ENCODE assay signal across 9 cellular contexts in the genomic region with DNA sequence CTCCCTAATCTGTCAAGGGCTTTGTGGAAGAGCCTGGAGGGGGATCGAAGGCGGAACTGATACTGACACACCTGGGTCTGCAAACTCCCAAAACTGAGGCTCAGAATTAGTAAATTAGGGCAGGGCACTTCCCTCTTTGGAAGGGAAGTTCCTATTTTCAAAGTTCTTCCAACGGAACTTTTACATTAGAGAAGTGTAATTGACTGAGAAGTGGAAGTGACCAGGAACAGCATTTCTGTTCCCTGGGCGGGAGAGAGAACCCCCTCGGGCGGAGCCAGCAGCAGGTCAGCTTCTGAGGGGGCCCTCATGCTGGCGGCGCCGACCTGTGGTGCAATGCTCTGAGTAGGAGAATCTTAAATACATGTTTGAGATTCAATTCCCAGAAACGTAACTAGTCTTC. TPM values are rescaled to one million over a fixed set of nuclear protein-coding genes. Genes with fewer than 3 reads are reported as not detected.
DNase-seq lines count a peak whose midpoint lies in the region; ATAC-seq lines count a peak whose summit lies in the region.
"Had no signal": no experiment of that assay in that cellular context is flagged by ENCODE, and none has a peak within 500 bp of the region (broad histone marks: within the 10 kb centered on the region; RNA-seq: fewer than 3 reads in every experiment).

No MANE protein-coding gene starts in this region.

- no peaks in the 10 kb centered on the region for H3K79me1 ChIP-seq in mesenchymal stem cell (replicated peaks; ENCODE audit: low read length, poor library complexity, severe bottlenecking)

- H3K4me2 ChIP-seq in mesenchymal stem cell (ENCODE audit: low read length, poor library complexity, severe bottlenecking) = peak overlapping the region; percentile 33

- H3K14ac ChIP-seq in mesenchymal stem cell (ENCODE audit: low read length in 2 of 2) = no peak overlapping the region

- DNase-seq in Right ventricle myocardium superior (peak; percentile 64), cardiac septum (ENCODE audit: low spot score) (no peak), mesenchymal stem cell (no peak), G401 (ENCODE audit: low spot score) (no peak), epidermal melanocyte (ENCODE audit: insufficient read length, low spot score) (no peak), NCI-H2171 (lab: John Stamatoyannopoulos, UW) (no peak)
- no peak for DNase-seq in activated T-helper 2 cell treated with anti-CD3 and anti-CD28 coated beads, Interferon-gamma antibody, Interleukin-2, Interleukin-4, amounts not matched to agents 10 μg/mL and 5 μg/mL and 100 μg/mL, durations not matched to agents 14 hours and 24 hours and 36 hours (ENCODE audit: low spot score)

- no peaks in the 10 kb centered on the region for H3K36me3 ChIP-seq in mesenchymal stem cell (ENCODE audit: control insufficient read depth in 1 of 2, insufficient read depth in 2 of 2, low read depth in 1 of 2, low read length in 2 of 2)

- no peaks in the 10 kb centered on the region for H3K9me3 Mint-ChIP-seq in activated T-helper 2 cell treated with anti-CD3 and anti-CD28 coated beads, Interferon-gamma antibody, Interleukin-2, Interleukin-4, amounts not matched to agents 10 μg/mL and 5 μg/mL and 100 μg/mL, durations not matched to agents 14 hours and 24 hours and 36 hours

- no peak overlapping the region for H3K27ac ChIP-seq in mesenchymal stem cell (ENCODE audit: low read length, poor library complexity, severe bottlenecking)

- no peaks in the 10 kb centered on the region for H3K27me3 ChIP-seq in mesenchymal stem cell (ENCODE audit: control insufficient read depth in 1 of 2, insufficient read depth in 1 of 2, low read length in 2 of 2)

- H3K23ac ChIP-seq in mesenchymal stem cell (ENCODE audit: low read length in 2 of 2) = no peak overlapping the region

- intact Hi-C loops in Right ventricle myocardium superior (cut with DNase I) = loop anchor here (5.0 kb wide), 1 partner anchor 117 kb away; no protein-coding TSS in a partner anchor
- intact Hi-C loops in cardiac septum (cut with DNase I) = loop anchor here (2.0 to 5.0 kb wide), 4 partner anchors 36 to 112 kb away; a partner anchor contains a TSS
- intact Hi-C loops in activated T-helper 2 cell treated with anti-CD3 and anti-CD28 coated beads, Interferon-gamma antibody, Interleukin-2, Interleukin-4, amounts not matched to agents 10 μg/mL and 5 μg/mL and 100 μg/mL, durations not matched to agents 14 hours and 24 hours and 36 hours (cut with micrococcal nuclease) = loop anchor here (1.0 to 5.0 kb wide), 2 partner anchors 79 to 117 kb away; no protein-coding TSS in a partner anchor

- H4K91ac ChIP-seq in mesenchymal stem cell (ENCODE audit: low read length) = no peak overlapping the region

- no peak overlapping the region for H2BK15ac ChIP-seq in mesenchymal stem cell (ENCODE audit: low read depth, poor library complexity, severe bottlenecking)

- H3K18ac ChIP-seq in mesenchymal stem cell (ENCODE audit: low read depth in 1 of 2, low read length in 2 of 2) = no peak overlapping the region

- in situ Hi-C loops in G401 (cut with HindIII; ENCODE audit: low sequenced_read_pairs) = no loop called here

- H2AK5ac ChIP-seq in mesenchymal stem cell (ENCODE audit: low read length, severe bottlenecking) = no peak overlapping the region

- H3K4me3 Mint-ChIP-seq in activated T-helper 2 cell treated with anti-CD3 and anti-CD28 coated beads, Interferon-gamma antibody, Interleukin-2, Interleukin-4, amounts not matched to agents 10 μg/mL and 5 μg/mL and 100 μg/mL, durations not matched to agents 14 hours and 24 hours and 36 hours (ENCODE audit: low read depth) = peak overlapping the region; percentile 84

- peak overlapping the region; percentile 76 for H3K9ac ChIP-seq in mesenchymal stem cell (ENCODE audit: low read length)

- peaks cover 2% of the 10 kb centered on the region for H3K27me3 Mint-ChIP-seq in activated T-helper 2 cell treated with anti-CD3 and anti-CD28 coated beads, Interferon-gamma antibody, Interleukin-2, Interleukin-4, amounts not matched to agents 10 μg/mL and 5 μg/mL and 100 μg/mL, durations not matched to agents 14 hours and 24 hours and 36 hours (ENCODE audit: low read depth)

- no peak overlapping the region for H2AFZ ChIP-seq in mesenchymal stem cell (ENCODE audit: low read depth, low read length)

- H3K4me1 Mint-ChIP-seq in activated T-helper 2 cell treated with anti-CD3 and anti-CD28 coated beads, Interferon-gamma antibody, Interleukin-2, Interleukin-4, amounts not matched to agents 10 μg/mL and 5 μg/mL and 100 μg/mL, durations not matched to agents 14 hours and 24 hours and 36 hours (ENCODE audit: low read depth) = peaks cover 22% of the 10 kb centered on the region

- peaks cover 3% of the 10 kb centered on the region for H3K4me1 ChIP-seq in mesenchymal stem cell (ENCODE audit: control insufficient read depth, insufficient read depth, low read depth, low read length)

- peak overlapping the region; percentile 94 for H3K27ac Mint-ChIP-seq in activated T-helper 2 cell treated with anti-CD3 and anti-CD28 coated beads, Interferon-gamma antibody, Interleukin-2, Interleukin-4, amounts not matched to agents 10 μg/mL and 5 μg/mL and 100 μg/mL, durations not matched to agents 14 hours and 24 hours and 36 hours

- no peak overlapping the region for H2BK12ac ChIP-seq in mesenchymal stem cell (ENCODE audit: low read length in 2 of 2)

- no peak overlapping the region for H2BK5ac ChIP-seq in mesenchymal stem cell (ENCODE audit: low read depth, low read length, poor library complexity, severe bottlenecking)

- no peak overlapping the region for H2BK120ac ChIP-seq in mesenchymal stem cell (ENCODE audit: low read depth, low read length)

- peaks cover 7% of the 10 kb centered on the region for H3K36me3 Mint-ChIP-seq in activated T-helper 2 cell treated with anti-CD3 and anti-CD28 coated beads, Interferon-gamma antibody, Interleukin-2, Interleukin-4, amounts not matched to agents 10 μg/mL and 5 μg/mL and 100 μg/mL, durations not matched to agents 14 hours and 24 hours and 36 hours (ENCODE audit: low read depth)

- no peak overlapping the region for H4K8ac ChIP-seq in mesenchymal stem cell (ENCODE audit: low read length)

- peak overlapping the region in 1 of 2 experiments; percentile 98 for H3K4me3 ChIP-seq in mesenchymal stem cell (ENCODE audit: insufficient read depth in 1 of 2, low read depth in 1 of 2, low read length in 2 of 2)

- H3K9me3 ChIP-seq in mesenchymal stem cell (ENCODE audit: control insufficient read depth, low read length) = no peaks in the 10 kb centered on the region

- ATAC-seq in Right ventricle myocardium superior (ENCODE audit: poor library complexity) = no peak
- ATAC-seq in GM18870 (IDR thresholded peaks at IDR 0.05; ENCODE audit: unreplicated experiment) = no peak

- 79% methylated on average over 6 of the region's 10 CpGs for WGBS in mesenchymal stem cell

- no peak overlapping the region for H3K4ac ChIP-seq in mesenchymal stem cell (ENCODE audit: low read depth in 1 of 2, low read length in 2 of 2)

RNA-seq across cellular contexts. Expression of a gene that starts 1.1 kb away (rescaled TPM):
- total RNA-seq in Right ventricle myocardium superior = 6.5 TPM
- total RNA-seq in cardiac septum = 13.4 TPM
- 38.6 and 39.6 TPM in 2 replicates for total RNA-seq in activated T-helper 2 cell treated with anti-CD3 and anti-CD28 coated beads, Interferon-gamma antibody, Interleukin-2, Interleukin-4, amounts not matched to agents 10 μg/mL and 5 μg/mL and 100 μg/mL, durations not matched to agents 14 hours and 24 hours and 36 hours
- polyA plus RNA-seq in mesenchymal stem cell (2013, experiment 1 of 2) = 14.9 TPM
- polyA plus RNA-seq in mesenchymal stem cell (2013, experiment 2 of 2) = 14.8 TPM
- total RNA-seq in G401 (2014; rRNA removed; shearing (Covaris generic)) = 4.9 and 11.7 TPM in 2 replicates

RNA-seq across cellular contexts. Expression of a gene that starts 19.8 kb away (rescaled TPM):
- total RNA-seq in Right ventricle myocardium superior (not detected), cardiac septum (not detected)
- total RNA-seq in activated T-helper 2 cell treated with anti-CD3 and anti-CD28 coated beads, Interferon-gamma antibody, Interleukin-2, Interleukin-4, amounts not matched to agents 10 μg/mL and 5 μg/mL and 100 μg/mL, durations not matched to agents 14 hours and 24 hours and 36 hours = 0.48 and 0.57 TPM in 2 replicates
- not detected for polyA plus RNA-seq in mesenchymal stem cell (2013, experiment 1 of 2)
- not detected for polyA plus RNA-seq in mesenchymal stem cell (2013, experiment 2 of 2)
- not detected in 2 replicates for total RNA-seq in G401 (2014; rRNA removed; shearing (Covaris generic))
- total RNA-seq: M059J had no signal

RNA-seq across cellular contexts. Expression of a gene that starts 36.6 kb away (rescaled TPM):
- total RNA-seq in Right ventricle myocardium superior (34.0 TPM), cardiac septum (25.4 TPM)
- 26.4 and 31.6 TPM in 2 replicates for total RNA-seq in activated T-helper 2 cell treated with anti-CD3 and anti-CD28 coated beads, Interferon-gamma antibody, Interleukin-2, Interleukin-4, amounts not matched to agents 10 μg/mL and 5 μg/mL and 100 μg/mL, durations not matched to agents 14 hours and 24 hours and 36 hours
- 3.9 TPM for polyA plus RNA-seq in mesenchymal stem cell (2013, experiment 1 of 2)
- 3.9 TPM for polyA plus RNA-seq in mesenchymal stem cell (2013, experiment 2 of 2)
- not detected in 2 replicates for total RNA-seq in G401 (2014; rRNA removed; shearing (Covaris generic))

RNA-seq across cellular contexts. Expression of a gene that starts 56.2 kb away (rescaled TPM):
- total RNA-seq in Right ventricle myocardium superior (1.5 TPM), cardiac septum (1.0 TPM)
- 0.11 and 0.16 TPM in 2 replicates for total RNA-seq in activated T-helper 2 cell treated with anti-CD3 and anti-CD28 coated beads, Interferon-gamma antibody, Interleukin-2, Interleukin-4, amounts not matched to agents 10 μg/mL and 5 μg/mL and 100 μg/mL, durations not matched to agents 14 hours and 24 hours and 36 hours
- polyA plus RNA-seq in mesenchymal stem cell (2013, experiment 1 of 2) = 0.37 TPM
- 0.23 TPM for polyA plus RNA-seq in mesenchymal stem cell (2013, experiment 2 of 2)
- 0.06 and 1.7 TPM in 2 replicates for total RNA-seq in G401 (2014; rRNA removed; shearing (Covaris generic))
- total RNA-seq: M059J had no signal

Comparison
In these comparisons a context has a peak if more than half of its experiments do, and no peak if none do; other contexts are left out.
1. RNA of a gene that starts 36.6 kb away (total RNA-seq): 34.0 TPM in Right ventricle myocardium superior (single experiment), 26.4 to 31.6 TPM in activated T-helper 2 cell treated with anti-CD3 and anti-CD28 coated beads, Interferon-gamma antibody, Interleukin-2, Interleukin-4, amounts not matched to agents 10 μg/mL and 5 μg/mL and 100 μg/mL, durations not matched to agents 14 hours and 24 hours and 36 hours and 25.4 TPM in cardiac septum (single experiment); not detected in G401; every median in the first group is over 10 times any median in the second.